In genomic region chr1:194045416-194045815, GRCh38 we compare ENCODE assay signal across 25 cellular contexts.
DNase-seq lines count a peak whose midpoint lies in the region; ATAC-seq, FAIRE-seq and TF ChIP-seq lines count a peak whose summit lies in the region.
"Had no signal": no experiment of that assay in that cellular context is flagged by ENCODE, and none has a peak within 500 bp of the region (broad histone marks: within the 10 kb centered on the region; RNA-seq: fewer than 3 reads in every experiment).

No MANE protein-coding gene starts in this region.

- intact Hi-C loops in activated naive CD4-positive, alpha-beta T cell treated with anti-CD3 and anti-CD28 coated beads for 36 hours (cut with micrococcal nuclease): loop anchor here (10.0 kb wide), 1 partner anchor 861 kb away; the partner anchor contains the start of gene B3GALT2
- intact Hi-C loops in PC-3 (cut with micrococcal nuclease) (no loop called here), endothelial cell of umbilical vein (cut with micrococcal nuclease) (no loop called here)

- H3K9ac ChIP-seq in PC-3 (ENCODE audit: low read length): no peak overlapping the region
- H3K9ac ChIP-seq in endothelial cell of umbilical vein (replicated peaks; ENCODE audit: extremely low read depth, insufficient read depth, low read length): no peak overlapping the region
- H3K9ac ChIP-seq: BLaER1 treated with 17β-estradiol and CSF1 and Interleukin-3, amounts not matched to agents 10 nM and 100 nM had no signal

- POLR2A ChIA-PET in PC-3 (lab: Charles Lee; ENCODE audit: unreplicated experiment) (no interaction called here), endothelial cell of umbilical vein (lab: Charles Lee) (no interaction called here)

- H3K4me2 ChIP-seq in PC-3 (ENCODE audit: low read length) (no peak overlapping the region), endothelial cell of umbilical vein (ENCODE audit: insufficient read depth, low read length) (peak overlapping the region; percentile 21)
- H3K4me2 ChIP-seq: BLaER1 treated with 17β-estradiol and CSF1 and Interleukin-3, amounts not matched to agents 10 nM and 100 nM; PC-9 had no signal

- H3K4me1 Mint-ChIP-seq in activated naive CD4-positive, alpha-beta T cell treated with anti-CD3 and anti-CD28 coated beads, Interleukin-2, amount 50 U/mL, for 24 hours: peaks cover 45% of the 10 kb centered on the region
- peaks cover 21% of the 10 kb centered on the region for H3K4me1 Mint-ChIP-seq in activated naive CD4-positive, alpha-beta T cell treated with anti-CD3 and anti-CD28 coated beads for 36 hours (ENCODE audit: low read depth)

- H3K27me3 ChIP-seq in PC-3 (ENCODE audit: low read length) (no peaks in the 10 kb centered on the region), endothelial cell of umbilical vein (ENCODE audit: control insufficient read depth in 2 of 2, insufficient read depth in 2 of 2, low read length in 2 of 2) (no peaks in the 10 kb centered on the region), small intestine (ENCODE audit: control insufficient read depth in 2 of 2, insufficient read depth in 2 of 2, low read length in 2 of 2) (no peaks in the 10 kb centered on the region)
- H3K27me3 ChIP-seq: BLaER1 treated with 17β-estradiol and CSF1 and Interleukin-3, amounts not matched to agents 10 nM and 100 nM; heart left ventricle had no signal

- CTCF ChIA-PET in activated naive CD4-positive, alpha-beta T cell treated with anti-CD3 and anti-CD28 coated beads for 36 hours (lab: Charles Lee): interaction anchor here (0.6 kb wide), 1 partner anchor 86 kb away, joined by 3 read pairs; no protein-coding TSS in a partner anchor
- CTCF ChIA-PET in PC-3 (lab: Charles Lee) (no interaction called here), endothelial cell of umbilical vein (lab: Charles Lee) (interaction anchor here (0.7 to 1.1 kb wide), 4 partner anchors 8 to 21 kb away, joined by 3 read pairs; no protein-coding TSS in a partner anchor)

- peaks cover 5% of the 10 kb centered on the region for H3K9me3 Mint-ChIP-seq in activated naive CD4-positive, alpha-beta T cell treated with anti-CD3 and anti-CD28 coated beads, Interleukin-2, amount 50 U/mL, for 24 hours
- H3K9me3 Mint-ChIP-seq in activated naive CD4-positive, alpha-beta T cell treated with anti-CD3 and anti-CD28 coated beads for 36 hours: no peaks in the 10 kb centered on the region
- H3K9me3 Mint-ChIP-seq: stimulated activated naive CD8-positive, alpha-beta T cell treated with anti-CD3 and anti-CD28 coated beads, Interleukin-15, Interleukin-2, amounts not matched to agents 100 ng/mL and 50 ng/mL, for 24 hours had no signal

- no peak for DNase-seq in activated naive CD4-positive, alpha-beta T cell treated with anti-CD3 and anti-CD28 coated beads for 36 hours
- DNase-seq in PC-3 (peak; percentile 42), endothelial cell of umbilical vein (ENCODE audit: low read depth, low spot score) (no peak), urothelium cell line (ENCODE audit: low spot score) (peak; percentile 11), small intestine (no peak)
- DNase-seq: 8988T; activated CD4-positive, CD25-positive, alpha-beta regulatory T cell treated with anti-CD3 and anti-CD28 coated beads, Interleukin-2, amount 50 U/mL, for 72 hours; amygdala; effector memory CD4-positive, alpha-beta T cell; H7; heart left ventricle; lower lobe of right lung; NCI-H187; NCI-H2227 treated with DMSO at 0.1 percent for 48 hours; NCI-H82; PC-9; stimulated activated CD4-positive, alpha-beta T cell treated with anti-CD3 and anti-CD28 coated beads, Interleukin-2, amount 100 ng/mL, for 24 hours; trophoblast cell had no signal

- TF ChIP-seq POLR2A in endothelial cell of umbilical vein (IDR thresholded peaks at IDR 0.05; ENCODE audit: low read depth, low read length): no peak

- no peaks in the 10 kb centered on the region for H3K36me3 ChIP-seq in PC-3 (ENCODE audit: low read depth, low read length)
- no peaks in the 10 kb centered on the region for H3K36me3 ChIP-seq in endothelial cell of umbilical vein (ENCODE audit: control insufficient read depth in 2 of 2, extremely low read depth in 1 of 2, insufficient read depth in 2 of 2, low read length in 2 of 2)
- H3K36me3 ChIP-seq in small intestine (ENCODE audit: control insufficient read depth in 2 of 2, insufficient read depth in 2 of 2, low read length in 2 of 2): no peaks in the 10 kb centered on the region
- H3K36me3 ChIP-seq: BLaER1 treated with 17β-estradiol and CSF1 and Interleukin-3, amounts not matched to agents 10 nM and 100 nM; heart left ventricle; lower lobe of right lung had no signal

- 70 to 76% (median 71%) methylated on average over 2 of the region's 2 CpGs for WGBS in small intestine, 3 donors

- no peaks in the 10 kb centered on the region for H3K9me1 ChIP-seq in endothelial cell of umbilical vein (replicated peaks; ENCODE audit: control insufficient read depth, extremely low read depth, insufficient read depth, low read length)

- no peaks in the 10 kb centered on the region for H3K9me2 ChIP-seq in PC-3 (replicated peaks; ENCODE audit: low read length)

- H4K20me1 ChIP-seq in PC-3 (ENCODE audit: low read length) (no peaks in the 10 kb centered on the region), endothelial cell of umbilical vein (replicated peaks; ENCODE audit: control insufficient read depth, extremely low read depth, insufficient read depth, low read length) (no peaks in the 10 kb centered on the region)
- H4K20me1 ChIP-seq: BLaER1 treated with 17β-estradiol and CSF1 and Interleukin-3, amounts not matched to agents 10 nM and 100 nM had no signal

- peak overlapping the region; percentile 52 for H3K27ac Mint-ChIP-seq in activated naive CD4-positive, alpha-beta T cell treated with anti-CD3 and anti-CD28 coated beads, Interleukin-2, amount 50 U/mL, for 24 hours
- no peak overlapping the region for H3K27ac Mint-ChIP-seq in activated naive CD4-positive, alpha-beta T cell treated with anti-CD3 and anti-CD28 coated beads for 36 hours
- H3K27ac Mint-ChIP-seq: natural killer cell treated with Interleukin-12 subunit alpha and Interleukin-12 subunit beta and Interleukin-15 and Interleukin-18, amount 100 ng/mL, for 72 hours; stimulated activated naive CD8-positive, alpha-beta T cell treated with anti-CD3 and anti-CD28 coated beads, Interleukin-15, Interleukin-2, amounts not matched to agents 100 ng/mL and 50 ng/mL, for 24 hours had no signal

- H3K79me2 ChIP-seq in PC-3 (ENCODE audit: low read length): no peaks in the 10 kb centered on the region
- H3K79me2 ChIP-seq in endothelial cell of umbilical vein (ENCODE audit: control insufficient read depth, insufficient read depth, low read length): no peaks in the 10 kb centered on the region

- dilution Hi-C loops in endothelial cell of umbilical vein (cut with MboI; ENCODE audit: extremely low pct_ligation_motif_present, low sequenced_read_pairs): no loop called here

- no peak overlapping the region for H3K4me3 Mint-ChIP-seq in activated naive CD4-positive, alpha-beta T cell treated with anti-CD3 and anti-CD28 coated beads, Interleukin-2, amount 50 U/mL, for 24 hours
- H3K4me3 Mint-ChIP-seq in activated naive CD4-positive, alpha-beta T cell treated with anti-CD3 and anti-CD28 coated beads for 36 hours: no peak overlapping the region
- H3K4me3 Mint-ChIP-seq: natural killer cell treated with Interleukin-12 subunit alpha and Interleukin-12 subunit beta and Interleukin-15 and Interleukin-18, amount 100 ng/mL, for 72 hours; stimulated activated naive CD8-positive, alpha-beta T cell treated with anti-CD3 and anti-CD28 coated beads, Interleukin-15, Interleukin-2, amounts not matched to agents 100 ng/mL and 50 ng/mL, for 24 hours had no signal

- no peak overlapping the region for H2AFZ ChIP-seq in PC-3 (ENCODE audit: low read length)
- H2AFZ ChIP-seq in endothelial cell of umbilical vein (ENCODE audit: low read depth, low read length): no peak overlapping the region
- H2AFZ ChIP-seq: PC-9 had no signal

- no peaks in the 10 kb centered on the region for H3K36me3 Mint-ChIP-seq in activated naive CD4-positive, alpha-beta T cell treated with anti-CD3 and anti-CD28 coated beads, Interleukin-2, amount 50 U/mL, for 24 hours
- no peaks in the 10 kb centered on the region for H3K36me3 Mint-ChIP-seq in activated naive CD4-positive, alpha-beta T cell treated with anti-CD3 and anti-CD28 coated beads for 36 hours (ENCODE audit: low read depth)
- H3K36me3 Mint-ChIP-seq: natural killer cell treated with Interleukin-12 subunit alpha and Interleukin-12 subunit beta and Interleukin-15 and Interleukin-18, amount 100 ng/mL, for 72 hours had no signal

- H3K27me3 Mint-ChIP-seq in activated naive CD4-positive, alpha-beta T cell treated with anti-CD3 and anti-CD28 coated beads, Interleukin-2, amount 50 U/mL, for 24 hours: no peaks in the 10 kb centered on the region
- H3K27me3 Mint-ChIP-seq in activated naive CD4-positive, alpha-beta T cell treated with anti-CD3 and anti-CD28 coated beads for 36 hours (ENCODE audit: low read depth): no peaks in the 10 kb centered on the region
- H3K27me3 Mint-ChIP-seq: natural killer cell treated with Interleukin-12 subunit alpha and Interleukin-12 subunit beta and Interleukin-15 and Interleukin-18, amount 100 ng/mL, for 72 hours; stimulated activated naive CD8-positive, alpha-beta T cell treated with anti-CD3 and anti-CD28 coated beads, Interleukin-15, Interleukin-2, amounts not matched to agents 100 ng/mL and 50 ng/mL, for 24 hours had no signal

- H3K4me3 ChIP-seq in PC-3 (ENCODE audit: low read length) (no peak overlapping the region), endothelial cell of umbilical vein (replicated peaks in 1 of 3; ENCODE audit: insufficient read depth in 1 of 3, low read depth in 1 of 3, low read length in 3 of 3) (no peak overlapping the region), small intestine (ENCODE audit: low read depth in 1 of 2, low read length in 2 of 2) (no peak overlapping the region)
- H3K4me3 ChIP-seq: BLaER1 treated with 17β-estradiol and CSF1 and Interleukin-3, amounts not matched to agents 10 nM and 100 nM; heart left ventricle; lower lobe of right lung; PC-9 had no signal

- TF ChIP-seq CTCF in PC-3 (conservative IDR thresholded peaks at IDR 0.05; ENCODE audit: low read depth, low read length) (no peak), endothelial cell of umbilical vein (IDR thresholded peaks at IDR 0.05; ENCODE audit: extremely low read depth in 1 of 2, insufficient read depth in 1 of 2, low read depth in 1 of 2, low read length in 2 of 2) (no peak)

- H3F3A ChIP-seq in PC-3 (ENCODE audit: low read length, unreplicated experiment): no peaks in the 10 kb centered on the region

- H3K27ac ChIP-seq in PC-3 (ENCODE audit: low read length) (no peak overlapping the region), endothelial cell of umbilical vein (ENCODE audit: insufficient read depth, low read depth, low read length) (peak overlapping the region; percentile 30), small intestine (ENCODE audit: low read depth in 1 of 2, low read length in 1 of 2) (no peak overlapping the region)
- H3K27ac ChIP-seq: BLaER1 treated with 17β-estradiol and CSF1 and Interleukin-3, amounts not matched to agents 10 nM and 100 nM; heart left ventricle; lower lobe of right lung; PC-9 had no signal

- no peak for FAIRE-seq in endothelial cell of umbilical vein (lab: Jason Lieb, UNC)
- no peak for FAIRE-seq in urothelium cell line (lab: Jason Lieb, UNC)
- FAIRE-seq in small intestine (lab: Jason Lieb, UNC): no peak
- FAIRE-seq: GM12891 had no signal

- H3K4me1 ChIP-seq in PC-3 (ENCODE audit: insufficient read depth, low read length) (peaks cover 10% of the 10 kb centered on the region; the same call in 1 of the 2 replicates), endothelial cell of umbilical vein (ENCODE audit: control insufficient read depth, extremely low read depth, insufficient read depth, low read length) (peaks cover 8% of the 10 kb centered on the region), small intestine (ENCODE audit: control insufficient read depth in 2 of 2, insufficient read depth in 1 of 2, low read depth in 1 of 2, low read length in 1 of 2) (no peaks in the 10 kb centered on the region)
- H3K4me1 ChIP-seq: BLaER1 treated with 17β-estradiol and CSF1 and Interleukin-3, amounts not matched to agents 10 nM and 100 nM; heart left ventricle; lower lobe of right lung had no signal

- ATAC-seq in PC-3 (peak; percentile 15; the same call in 1 of the 2 replicates), GM21723 (IDR thresholded peaks at IDR 0.05; ENCODE audit: unreplicated experiment) (no peak), HG02840 (IDR thresholded peaks at IDR 0.05; ENCODE audit: low FRiP score, unreplicated experiment) (no peak)
- ATAC-seq: heart left ventricle; lower lobe of right lung; natural killer cell treated with Interleukin-12 subunit alpha and Interleukin-12 subunit beta and Interleukin-15 and Interleukin-18, amount 100 ng/mL, for 72 hours had no signal

- no TSS peak for BruUV-seq in PC-3 (replicated peaks; lab: Mats Ljungman, UMichigan)
- BruUV-seq in endothelial cell of umbilical vein (replicated peaks; lab: Mats Ljungman, UMichigan): no TSS peak

- no peaks in the 10 kb centered on the region for H3K9me3 ChIP-seq in PC-3 (ENCODE audit: low read length)
- no peaks in the 10 kb centered on the region for H3K9me3 ChIP-seq in endothelial cell of umbilical vein (replicated peaks; ENCODE audit: control insufficient read depth, insufficient read depth, low read length)
- H3K9me3 ChIP-seq in small intestine (ENCODE audit: control insufficient read depth, low read depth): no peaks in the 10 kb centered on the region
- H3K9me3 ChIP-seq: BLaER1 treated with 17β-estradiol and CSF1 and Interleukin-3, amounts not matched to agents 10 nM and 100 nM; heart left ventricle; lower lobe of right lung had no signal

Comparison
In these comparisons a context has a peak if more than half of its experiments do, and no peak if none do; other contexts are left out.
1. DNase-seq: peak in PC-3 (single experiment) and urothelium cell line (single experiment); none in activated naive CD4-positive, alpha-beta T cell treated with anti-CD3 and anti-CD28 coated beads for 36 hours (single experiment), endothelial cell of umbilical vein (single experiment) and small intestine (single experiment).